8 cellular contexts compared by ENCODE assay signal in the genomic region with DNA sequence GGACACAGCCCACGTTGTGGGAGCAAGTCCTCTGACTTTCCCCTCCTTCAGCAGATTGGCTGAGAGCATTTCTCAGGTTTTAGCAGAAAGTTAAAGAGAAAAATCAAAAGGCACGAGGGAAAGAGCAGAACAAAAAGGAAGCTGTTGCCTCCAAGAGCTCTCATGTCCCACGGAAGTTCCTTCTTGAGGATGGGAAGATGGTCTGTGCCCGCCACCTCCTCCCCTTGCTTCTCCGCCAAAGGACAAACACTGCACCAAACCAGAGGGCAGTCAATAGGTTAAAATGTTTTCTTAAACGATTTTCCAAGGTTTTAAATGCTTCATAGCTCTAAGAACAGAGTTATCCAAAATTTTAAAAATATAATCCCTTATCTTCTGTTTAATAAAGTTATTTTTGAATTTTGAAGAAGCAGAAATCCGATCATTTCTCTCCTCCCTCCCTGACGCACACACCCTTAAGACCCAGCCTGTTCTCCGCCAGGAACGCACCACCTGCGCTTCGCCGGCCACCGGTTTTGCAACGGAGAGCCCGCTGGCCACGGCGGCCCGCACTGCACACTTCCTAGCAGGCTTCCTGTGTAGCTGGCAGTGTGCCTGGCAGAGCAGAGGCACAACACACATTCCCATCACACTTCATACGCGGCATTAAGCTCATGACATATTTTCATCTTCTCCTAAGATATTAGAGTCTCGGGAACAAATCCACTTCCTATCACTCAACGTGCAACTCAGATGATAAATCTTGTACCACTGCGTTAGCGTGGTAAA.
DNase-seq lines count a peak whose midpoint lies in the region; ATAC-seq and TF ChIP-seq lines count a peak whose summit lies in the region.

No MANE protein-coding gene starts in this region.

- TF ChIP-seq CTCF in CD8-positive, alpha-beta T cell (IDR thresholded peaks at IDR 0.05) = no peak
- no peak for TF ChIP-seq CTCF in neural progenitor cell (IDR thresholded peaks at IDR 0.05)

- peak overlapping the region; percentile 79 for H3K4me3 Mint-ChIP-seq in CD8-positive, alpha-beta T cell
- H3K4me3 Mint-ChIP-seq in IgD-negative memory B cell (peak overlapping the region; percentile 25 to 91 (median 63)), neural progenitor cell (no peak overlapping the region)

- POLR2A ChIA-PET in CD8-positive, alpha-beta T cell (lab: Charles Lee) = interaction anchor here (1.1 to 2.8 kb wide), 3 partner anchors 14 to 39 kb away, joined by 3 to 10 read pairs (median 5); no protein-coding TSS in a partner anchor

- H3K9me3 Mint-ChIP-seq in CD8-positive, alpha-beta T cell = peaks cover 6% of the 10 kb centered on the region
- H3K9me3 Mint-ChIP-seq in IgD-negative memory B cell (peaks cover under 1 to 5% (median 4%) of the 10 kb centered on the region in 3 donors), neural progenitor cell (peaks cover 11% of the 10 kb centered on the region)

- ATAC-seq in CD8-positive, alpha-beta T cell = peak; percentile 32
- ATAC-seq in GM19455 (IDR thresholded peaks at IDR 0.05; ENCODE audit: unreplicated experiment) (no peak), GM18867 (IDR thresholded peaks at IDR 0.05; ENCODE audit: unreplicated experiment) (no peak)

- H3K27me3 ChIP-seq in CD8-positive, alpha-beta T cell (ENCODE audit: insufficient read depth, low read length) = no peaks in the 10 kb centered on the region
- no peaks in the 10 kb centered on the region for H3K27me3 ChIP-seq in endocrine pancreas (ENCODE audit: control insufficient read depth, insufficient read depth, low read length)
- H3K27me3 ChIP-seq in neural progenitor cell = no peaks in the 10 kb centered on the region

- DNase-seq in CD8-positive, alpha-beta T cell = no peak
- DNase-seq in neural progenitor cell (ENCODE audit: low spot score) = no peak
- DNase-seq in glomerular visceral epithelial cell (ENCODE audit: extremely low spot score) = no peak
- DNase-seq in DMS79 (lab: John Stamatoyannopoulos, UW) = no peak

- H3K27ac Mint-ChIP-seq in CD8-positive, alpha-beta T cell = peak overlapping the region; percentile 50
- H3K27ac Mint-ChIP-seq in IgD-negative memory B cell (no peak overlapping the region), neural progenitor cell (peak overlapping the region; percentile 85)

- H3K79me2 ChIP-seq in neural progenitor cell (ENCODE audit: low read depth) = peaks cover 82% of the 10 kb centered on the region

- H3K9me3 ChIP-seq in CD8-positive, alpha-beta T cell (ENCODE audit: low read length) = no peaks in the 10 kb centered on the region
- no peaks in the 10 kb centered on the region for H3K9me3 ChIP-seq in endocrine pancreas (ENCODE audit: control insufficient read depth, low read length)
- H3K9me3 ChIP-seq in neural progenitor cell (ENCODE audit: low read depth) = peaks cover 7% of the 10 kb centered on the region

- H3K4me1 ChIP-seq in CD8-positive, alpha-beta T cell (ENCODE audit: insufficient read depth, low read length) = peaks cover 50% of the 10 kb centered on the region
- H3K4me1 ChIP-seq in endocrine pancreas (ENCODE audit: control insufficient read depth, insufficient read depth, low read length) (peaks cover 6% of the 10 kb centered on the region), neural progenitor cell (peaks cover 18% of the 10 kb centered on the region)

- peak overlapping the region; percentile 16 for H3K4me3 ChIP-seq in CD8-positive, alpha-beta T cell (ENCODE audit: low read depth, low read length)
- H3K4me3 ChIP-seq in endocrine pancreas (ENCODE audit: control insufficient read depth, insufficient read depth, low read length) = peak overlapping the region; percentile 9
- no peak overlapping the region for H3K4me3 ChIP-seq in neural progenitor cell

- no peaks in the 10 kb centered on the region for H3F3A ChIP-seq in neural progenitor cell (ENCODE audit: low read depth)

- no peak overlapping the region for H3K27ac ChIP-seq in CD8-positive, alpha-beta T cell (ENCODE audit: low read depth, low read length)
- H3K27ac ChIP-seq in neural progenitor cell = no peak overlapping the region

- intact Hi-C loops in CD8-positive, alpha-beta T cell (cut with DNase I, micrococcal nuclease) = no loop called here

- no peak overlapping the region for H3K4me2 ChIP-seq in neural progenitor cell

- H4K20me1 ChIP-seq in neural progenitor cell (ENCODE audit: low read depth) = peaks cover 52% of the 10 kb centered on the region

- no peaks in the 10 kb centered on the region for H3K27me3 Mint-ChIP-seq in CD8-positive, alpha-beta T cell (ENCODE audit: low read depth)
- peaks cover 30% of the 10 kb centered on the region for H3K27me3 Mint-ChIP-seq in IgD-negative memory B cell
- no peaks in the 10 kb centered on the region for H3K27me3 Mint-ChIP-seq in neural progenitor cell (ENCODE audit: insufficient read depth, low read depth)

- no peaks in the 10 kb centered on the region for H3K36me3 ChIP-seq in CD8-positive, alpha-beta T cell (ENCODE audit: insufficient read depth, low read length)
- H3K36me3 ChIP-seq in endocrine pancreas (ENCODE audit: control insufficient read depth, insufficient read depth, low read length) (no peaks in the 10 kb centered on the region), neural progenitor cell (no peaks in the 10 kb centered on the region)

- H3K9ac ChIP-seq in endocrine pancreas (ENCODE audit: control insufficient read depth, insufficient read depth, low read length) (no peak overlapping the region), neural progenitor cell (no peak overlapping the region)

- CTCF ChIA-PET in CD8-positive, alpha-beta T cell (lab: Charles Lee) = interaction anchor here (0.8 to 1.6 kb wide), 5 partner anchors 14 to 109 kb away, joined by 3 to 6 read pairs (median 4); no protein-coding TSS in a partner anchor

- no peak overlapping the region for H2AFZ ChIP-seq in neural progenitor cell (replicated peaks)

- peaks cover 24% of the 10 kb centered on the region for H3K36me3 Mint-ChIP-seq in CD8-positive, alpha-beta T cell
- H3K36me3 Mint-ChIP-seq in IgD-negative memory B cell (no peaks in the 10 kb centered on the region), neural progenitor cell (peaks cover 6% of the 10 kb centered on the region)

- H3K4me1 Mint-ChIP-seq in CD8-positive, alpha-beta T cell (ENCODE audit: low read depth) = peaks cover 68% of the 10 kb centered on the region
- H3K4me1 Mint-ChIP-seq in IgD-negative memory B cell (peaks cover 16 to 30% (median 28%) of the 10 kb centered on the region in 3 donors), neural progenitor cell (peaks cover 33% of the 10 kb centered on the region)

Comparison
In these comparisons a context has a peak if more than half of its experiments do, and no peak if none do; other contexts are left out.
1. H3K27ac Mint-ChIP-seq: peak in CD8-positive, alpha-beta T cell (single experiment) and neural progenitor cell (single experiment); none in IgD-negative memory B cell (0 of 3).